9 cellular contexts compared by ENCODE assay signal in genomic region chr17:81967533-81968395, GRCh38. TPM values are rescaled to one million over a fixed set of nuclear protein-coding genes. Genes with fewer than 3 reads are reported as not detected.
A peak's percentile ranks its signal among the peaks of the same experiment; 100 is the strongest.
DNase-seq lines count a peak whose midpoint lies in the region; ATAC-seq and TF ChIP-seq lines count a peak whose summit lies in the region.
"Had no signal": no experiment of that assay in that cellular context is flagged by ENCODE, and none has a peak within 500 bp of the region (broad histone marks: within the 10 kb centered on the region; RNA-seq: fewer than 3 reads in every experiment).

No MANE protein-coding gene starts in this region.

- in situ Hi-C loops in SK-MEL-5 (cut with HindIII; ENCODE audit: low pct_unique_long_range_greater_than_20kb, low sequenced_read_pairs), result no loop called here

- no peaks in the 10 kb centered on the region for H3K27me3 Mint-ChIP-seq in activated naive CD8-positive, alpha-beta T cell

- no peaks in the 10 kb centered on the region for H3K36me3 Mint-ChIP-seq in activated naive CD8-positive, alpha-beta T cell

- peak overlapping the region; percentile 66 for H3K27ac ChIP-seq in vagina
- H3K27ac ChIP-seq: SK-N-MC had no signal

- H3K36me3 ChIP-seq in vagina, result no peaks in the 10 kb centered on the region

- peak overlapping the region; percentile 82 for H3K27ac Mint-ChIP-seq in activated naive CD8-positive, alpha-beta T cell

- peak; percentile 83 to 85 for ATAC-seq in left cardiac atrium
- ATAC-seq in GM18519 (IDR thresholded peaks at IDR 0.05; ENCODE audit: low FRiP score, unreplicated experiment), result no peak

- no peak for TF ChIP-seq POLR2A in vagina (IDR thresholded peaks at IDR 0.05)

- intact Hi-C loops in left cardiac atrium (cut with DNase I) (loop anchor here in 1 of 2 donors (10.0 kb wide), 1 partner anchor 187 kb away; no protein-coding TSS in a partner anchor), vagina (cut with DNase I) (no loop called here)

- peaks cover 26% of the 10 kb centered on the region for H3K4me1 ChIP-seq in vagina

- peak overlapping the region; percentile 70 for H3K4me3 Mint-ChIP-seq in activated naive CD8-positive, alpha-beta T cell

- TF ChIP-seq CTCF in vagina (IDR thresholded peaks at IDR 0.05), result no peak

- no peaks in the 10 kb centered on the region for H3K27me3 ChIP-seq in vagina

- peak; percentile 65 for DNase-seq in EH (ENCODE audit: low read depth)
- peak; percentile 94 for DNase-seq in HuH-7.5 (ENCODE audit: low spot score)
- DNase-seq in SK-MEL-5 (ENCODE audit: low read depth, low spot score), result peak; percentile 99
- DNase-seq in left cardiac atrium, result peak; percentile 77
- peak; percentile 86 for DNase-seq in retina
- DNase-seq in vagina (ENCODE audit: extremely low spot score in 2 of 2), result no peak

- peaks cover 21% of the 10 kb centered on the region for H3K4me1 Mint-ChIP-seq in activated naive CD8-positive, alpha-beta T cell (ENCODE audit: low read depth)

- peak overlapping the region; percentile 1 to 31 for H3K4me3 ChIP-seq in vagina
- H3K4me3 ChIP-seq: SK-N-MC had no signal

- no peaks in the 10 kb centered on the region for H3K9me3 ChIP-seq in vagina

- no peaks in the 10 kb centered on the region for H3K9me3 Mint-ChIP-seq in activated naive CD8-positive, alpha-beta T cell (ENCODE audit: low read depth)

RNA-seq across cellular contexts. Expression of gene NOTUM, which starts 6.8 kb away (rescaled TPM):
- total RNA-seq in SK-MEL-5 (2014; rRNA removed; shearing (Covaris generic)), result 3.0 TPM in 2 replicates
- polyA plus RNA-seq in SK-MEL-5 (2015; cell fraction: cytosol; rRNA removed), result 4.2 and 4.5 TPM in 2 replicates
- polyA plus RNA-seq in SK-MEL-5 (2015; cell fraction: nucleus; rRNA removed), result 4.4 and 8.4 TPM in 2 replicates
- total RNA-seq in left cardiac atrium (not detected), vagina (not detected)

RNA-seq across cellular contexts. Expression of gene ASPSCR1, which starts 9.7 kb away (rescaled TPM):
- total RNA-seq in SK-MEL-5 (2014; rRNA removed; shearing (Covaris generic)), result 80.5 and 81.9 TPM in 2 replicates
- 87.8 and 87.9 TPM in 2 replicates for polyA plus RNA-seq in SK-MEL-5 (2015; cell fraction: cytosol; rRNA removed)
- 177 and 188 TPM in 2 replicates for polyA plus RNA-seq in SK-MEL-5 (2015; cell fraction: nucleus; rRNA removed)
- 10 to 100 TPM; 16.9 to 24.4 TPM for total RNA-seq in left cardiac atrium
- 31.2 TPM for total RNA-seq in vagina

RNA-seq across cellular contexts. Expression of gene MYADML2, which starts 20.7 kb away (rescaled TPM):
- total RNA-seq in SK-MEL-5 (2014; rRNA removed; shearing (Covaris generic)), result not detected in 2 replicates
- not detected in 2 replicates for polyA plus RNA-seq in SK-MEL-5 (2015; cell fraction: cytosol; rRNA removed)
- polyA plus RNA-seq in SK-MEL-5 (2015; cell fraction: nucleus; rRNA removed), result not detected in 2 replicates
- under 1 TPM in 1 of 2 donors, not detected in 1; 0.50 TPM for total RNA-seq in left cardiac atrium
- not detected for total RNA-seq in vagina

RNA-seq across cellular contexts. Expression of gene PYCR1, which starts 30.7 kb away (rescaled TPM):
- total RNA-seq in SK-MEL-5 (2014; rRNA removed; shearing (Covaris generic)), result 335 and 351 TPM in 2 replicates
- polyA plus RNA-seq in SK-MEL-5 (2015; cell fraction: cytosol; rRNA removed), result 576 and 620 TPM in 2 replicates
- polyA plus RNA-seq in SK-MEL-5 (2015; cell fraction: nucleus; rRNA removed), result 503 and 634 TPM in 2 replicates
- total RNA-seq in left cardiac atrium (10 to 100 TPM in 1 of 2 donors, 1 to 10 TPM in 1; 9.6 to 10.5 TPM), vagina (9.1 TPM)

RNA-seq across cellular contexts. Expression of gene MAFG, which starts 40.2 kb away (rescaled TPM):
- total RNA-seq in SK-MEL-5 (2014; rRNA removed; shearing (Covaris generic)), result 73.1 and 73.9 TPM in 2 replicates
- polyA plus RNA-seq in SK-MEL-5 (2015; cell fraction: cytosol; rRNA removed), result 87.7 and 103 TPM in 2 replicates
- 208 and 264 TPM in 2 replicates for polyA plus RNA-seq in SK-MEL-5 (2015; cell fraction: nucleus; rRNA removed)
- total RNA-seq in left cardiac atrium, result 10 to 100 TPM; 20.9 to 25.1 TPM
- total RNA-seq in vagina, result 18.9 TPM

Comparison
In these comparisons a context has a peak if more than half of its experiments do, and no peak if none do; other contexts are left out.
1. DNase-seq: peak in EH (single experiment), HuH-7.5 (single experiment), SK-MEL-5 (single experiment), left cardiac atrium (single experiment) and retina (single experiment); none in vagina (0 of 2).